In the genomic region with DNA sequence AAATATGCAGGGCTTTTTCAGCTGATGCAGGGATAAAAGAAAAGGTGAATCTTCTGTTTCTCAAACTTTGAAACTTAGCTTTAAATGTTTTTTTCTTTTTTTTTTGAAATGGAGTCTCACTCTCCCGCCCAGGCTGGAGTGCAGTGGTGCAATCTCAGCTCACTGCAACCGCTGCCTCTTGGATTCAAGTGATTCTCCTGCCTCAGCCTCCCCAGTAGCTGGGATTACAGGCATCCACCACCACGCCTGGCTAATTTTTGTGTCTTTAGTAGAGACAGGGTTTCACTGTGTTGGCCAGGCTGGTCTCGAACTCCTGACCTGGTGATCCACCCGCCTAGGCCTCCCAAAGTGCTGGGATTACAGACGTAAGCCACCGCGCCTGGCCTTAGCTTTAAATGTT, we compare ENCODE assay signal across 1 cellular context.
A peak's percentile ranks its signal among the peaks of the same experiment; 100 is the strongest.
TF ChIP-seq lines count a peak whose summit lies in the region.

No MANE protein-coding gene starts in this region.

TF ChIP-seq in GM12878, 131 proteins besides CTCF, POLR2A, EP300 and RAD21:
- TF ChIP-seq, protein P1, sequence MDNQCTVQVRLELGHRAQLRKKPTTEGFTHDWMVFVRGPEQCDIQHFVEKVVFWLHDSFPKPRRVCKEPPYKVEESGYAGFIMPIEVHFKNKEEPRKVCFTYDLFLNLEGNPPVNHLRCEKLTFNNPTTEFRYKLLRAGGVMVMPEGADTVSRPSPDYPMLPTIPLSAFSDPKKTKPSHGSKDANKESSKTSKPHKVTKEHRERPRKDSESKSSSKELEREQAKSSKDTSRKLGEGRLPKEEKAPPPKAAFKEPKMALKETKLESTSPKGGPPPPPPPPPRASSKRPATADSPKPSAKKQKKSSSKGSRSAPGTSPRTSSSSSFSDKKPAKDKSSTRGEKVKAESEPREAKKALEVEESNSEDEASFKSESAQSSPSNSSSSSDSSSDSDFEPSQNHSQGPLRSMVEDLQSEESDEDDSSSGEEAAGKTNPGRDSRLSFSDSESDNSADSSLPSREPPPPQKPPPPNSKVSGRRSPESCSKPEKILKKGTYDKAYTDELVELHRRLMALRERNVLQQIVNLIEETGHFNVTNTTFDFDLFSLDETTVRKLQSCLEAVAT (IDR thresholded peaks at IDR 0.05) = peak; percentile 80; the same call in 1 of the 2 replicates
- TF ChIP-seq HDGF (IDR thresholded peaks at IDR 0.05) = 0 out of 2 replicates have a peak, but pooled peaks have one; percentile 27
